In the genomic region with DNA sequence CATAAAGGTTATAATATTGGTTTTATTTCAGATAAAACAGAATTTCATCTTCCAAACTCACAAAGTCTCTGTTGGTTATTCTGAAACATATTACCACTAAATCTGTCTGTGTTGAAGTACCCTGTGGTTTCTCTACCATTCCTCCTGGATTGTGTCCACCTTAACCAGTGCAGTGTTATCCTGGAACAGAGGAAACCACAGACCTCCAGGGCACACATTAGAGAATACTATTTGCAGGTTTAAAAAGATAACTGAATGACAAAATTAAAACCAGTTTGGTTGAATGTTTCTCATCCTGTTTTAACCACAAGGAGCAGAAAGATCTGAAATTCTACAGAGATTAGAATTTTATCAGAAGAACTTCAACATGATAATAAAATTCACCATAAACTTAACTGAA, we compare ENCODE assay signal across 13 cellular contexts.
A peak's percentile ranks its signal among the peaks of the same experiment; 100 is the strongest.
DNase-seq lines count a peak whose midpoint lies in the region; ATAC-seq and TF ChIP-seq lines count a peak whose summit lies in the region.
"Had no signal": no experiment of that assay in that cellular context is flagged by ENCODE, and none has a peak within 500 bp of the region (broad histone marks: within the 10 kb centered on the region; RNA-seq: fewer than 3 reads in every experiment).

No MANE protein-coding gene starts in this region.

- H3K9ac ChIP-seq in IMR-90 (ENCODE audit: low read depth, low read length) (no peak overlapping the region), neuronal stem cell (ENCODE audit: low read depth, low read length, poor library complexity) (no peak overlapping the region)

- H3K4me3 ChIP-seq in IMR-90 (ENCODE audit: insufficient read depth, low read depth, low read length) (no peak overlapping the region), neuronal stem cell (ENCODE audit: low read length in 2 of 2) (no peak overlapping the region)
- H3K4me3 ChIP-seq: GM23338 had no signal

- H2AK5ac ChIP-seq in IMR-90 (ENCODE audit: low read depth, low read length) (no peak overlapping the region), neuronal stem cell (ENCODE audit: low read depth, low read length) (no peak overlapping the region)

- H3K23ac ChIP-seq in IMR-90 (ENCODE audit: low read depth, low read length) = 0 out of 2 replicates have a peak overlapping the region, but pooled peaks have one; percentile 46
- H3K23ac ChIP-seq in neuronal stem cell (ENCODE audit: low read depth, low read length, poor library complexity) = no peak overlapping the region

- dilution Hi-C loops in IMR-90 (cut with HindIII; ENCODE audit: low sequenced_read_pairs, unreplicated experiment) = no loop called here

- H2AFZ ChIP-seq in IMR-90 (replicated peaks; ENCODE audit: low read length, poor library complexity) = no peak overlapping the region
- no peak overlapping the region for H2AFZ ChIP-seq in neuronal stem cell (ENCODE audit: low read length)
- H2AFZ ChIP-seq: GM23338 had no signal

- no peak overlapping the region for H2BK12ac ChIP-seq in neuronal stem cell (ENCODE audit: low read length)

- no peaks in the 10 kb centered on the region for H3K36me3 ChIP-seq in IMR-90 (ENCODE audit: control insufficient read depth, insufficient read depth, low read length)
- no peaks in the 10 kb centered on the region for H3K36me3 ChIP-seq in neuronal stem cell (replicated peaks in 1 of 2; ENCODE audit: control insufficient read depth in 2 of 2, insufficient read depth in 2 of 2, low read length in 2 of 2)

- peak overlapping the region; percentile 93; the same call in 1 of the 2 replicates for H3K14ac ChIP-seq in IMR-90 (replicated peaks; ENCODE audit: low read depth, low read length)
- no peak overlapping the region for H3K14ac ChIP-seq in neuronal stem cell (ENCODE audit: low read length)

- DNase-seq in Daoy (ENCODE audit: low read depth) (peak; percentile 82), IMR-90 (peak; percentile 60), astrocyte of the hippocampus (ENCODE audit: low read depth, low spot score) (peak; percentile 73), renal cortical epithelial cell (ENCODE audit: low read depth) (peak; percentile 69), NCI-H2081 treated with DMSO at 0.1 percent for 48 hours (lab: John Stamatoyannopoulos, UW) (no peak), neuronal stem cell (ENCODE audit: low spot score) (no peak), Right ventricle myocardium inferior (ENCODE audit: missing footprints) (no peak)
- DNase-seq: CD4-positive, alpha-beta memory T cell; hippocampal formation; NCI-H1436; occipital lobe; SHP77 treated with DMSO at 0.1 percent for 48 hours had no signal

- H2BK120ac ChIP-seq in IMR-90 (ENCODE audit: low read depth, low read length) (peak overlapping the region; percentile 42; the same call in 1 of the 2 replicates), neuronal stem cell (ENCODE audit: low read depth, low read length) (no peak overlapping the region)

- H3K18ac ChIP-seq in IMR-90 (ENCODE audit: low read depth, low read length) (peak overlapping the region; percentile 9; the same call in 1 of the 2 replicates), neuronal stem cell (ENCODE audit: low read length) (no peak overlapping the region)

- no peak for TF ChIP-seq CTCF in IMR-90 (conservative IDR thresholded peaks at IDR 0.05; ENCODE audit: low read depth, low read length)

- H3K56ac ChIP-seq in IMR-90 (ENCODE audit: extremely low read depth, insufficient read depth, low read length) = no peak overlapping the region

- H4K91ac ChIP-seq in IMR-90 (ENCODE audit: insufficient read depth, low read depth, low read length) (no peak overlapping the region), neuronal stem cell (ENCODE audit: low read depth, low read length, poor library complexity) (no peak overlapping the region)

- no peak for TF ChIP-seq RAD21 in IMR-90 (IDR thresholded peaks at IDR 0.05; ENCODE audit: low read length)

- H3K4ac ChIP-seq in IMR-90 (ENCODE audit: low read depth, low read length) = 0 out of 2 replicates have a peak overlapping the region, but pooled peaks have one; percentile 56
- no peak overlapping the region for H3K4ac ChIP-seq in neuronal stem cell (ENCODE audit: low read length)

- no peak overlapping the region for H2AK9ac ChIP-seq in IMR-90 (replicated peaks; ENCODE audit: low read depth, low read length, poor library complexity)

- TF ChIP-seq POLR2A in IMR-90 (IDR thresholded peaks at IDR 0.05; ENCODE audit: low read depth, low read length) = no peak

- no peak overlapping the region for H3K27ac ChIP-seq in IMR-90 (ENCODE audit: insufficient read depth, low read length)
- H3K27ac ChIP-seq in neuronal stem cell (replicated peaks; ENCODE audit: low read length) = no peak overlapping the region

- H2BK15ac ChIP-seq in IMR-90 (ENCODE audit: low read depth, low read length) (peak overlapping the region; percentile 65; the same call in 1 of the 3 replicates), neuronal stem cell (ENCODE audit: low read length) (no peak overlapping the region)

- H3K9me1 ChIP-seq in IMR-90 (ENCODE audit: insufficient read depth, low read length) = peaks cover 3% of the 10 kb centered on the region; the same call in 1 of the 2 replicates

- H4K8ac ChIP-seq in IMR-90 (ENCODE audit: low read depth in 2 of 2, low read length in 2 of 2) (peak overlapping the region in 1 of 2 experiments; percentile 54; a peak in 2 of 4 replicates), neuronal stem cell (ENCODE audit: low read depth, low read length) (no peak overlapping the region)

- H3K9me3 ChIP-seq in IMR-90 (ENCODE audit: control insufficient read depth, insufficient read depth, low read length) (no peaks in the 10 kb centered on the region), neuronal stem cell (replicated peaks in 1 of 2; ENCODE audit: control insufficient read depth in 2 of 2, insufficient read depth in 1 of 2, low read depth in 1 of 2, low read length in 2 of 2) (no peaks in the 10 kb centered on the region)

- CTCF ChIA-PET in IMR-90 (lab: Yijun Ruan, JAX) = no interaction called here

- POLR2A ChIA-PET in IMR-90 (lab: Charles Lee; ENCODE audit: unreplicated experiment) = no interaction called here

- H3K4me2 ChIP-seq in IMR-90 (ENCODE audit: low read depth, low read length) (no peak overlapping the region), neuronal stem cell (ENCODE audit: insufficient read depth, low read length, poor library complexity, severe bottlenecking) (no peak overlapping the region)
- H3K4me2 ChIP-seq: GM23338 had no signal

- in situ Hi-C loops in IMR-90 (cut with MboI; ENCODE audit: low sequenced_read_pairs) = no loop called here

- no peaks in the 10 kb centered on the region for H4K20me1 ChIP-seq in IMR-90 (ENCODE audit: insufficient read depth, low read length)

- intact Hi-C loops in IMR-90 (cut with micrococcal nuclease) = no loop called here
- intact Hi-C loops in Right ventricle myocardium inferior (cut with DNase I) = no loop called here

- H3K79me1 ChIP-seq in IMR-90 (ENCODE audit: low read depth in 1 of 2, low read length in 2 of 2) (no peaks in the 10 kb centered on the region; a peak in 1 of 4 replicates), neuronal stem cell (ENCODE audit: low read depth, low read length) (no peaks in the 10 kb centered on the region)

- H2BK20ac ChIP-seq in IMR-90 (ENCODE audit: low read depth, low read length) = no peak overlapping the region

- ATAC-seq in IMR-90 (ENCODE audit: low read depth) (no peak), Right ventricle myocardium inferior (no peak)
- ATAC-seq: GM23338 had no signal

- H3K27me3 ChIP-seq in IMR-90 (ENCODE audit: control insufficient read depth, insufficient read depth, low read length) (no peaks in the 10 kb centered on the region), neuronal stem cell (ENCODE audit: control insufficient read depth in 3 of 3, insufficient read depth in 3 of 3, low read depth in 1 of 3, low read length in 3 of 3) (no peaks in the 10 kb centered on the region)

- peaks cover 6% of the 10 kb centered on the region; the same call in 1 of the 2 replicates for H3K4me1 ChIP-seq in IMR-90 (ENCODE audit: control insufficient read depth, insufficient read depth, low read length)
- H3K4me1 ChIP-seq in neuronal stem cell (ENCODE audit: control insufficient read depth in 2 of 2, insufficient read depth in 1 of 2, low read depth in 1 of 2, low read length in 2 of 2) = peaks cover 3 to 4% of the 10 kb centered on the region in 2 donors

- peak overlapping the region; percentile 65 for H2BK5ac ChIP-seq in IMR-90 (ENCODE audit: low read depth, low read length, poor library complexity, severe bottlenecking)
- H2BK5ac ChIP-seq in neuronal stem cell (ENCODE audit: low read length) = no peak overlapping the region

- no peak overlapping the region; the same call in 1 of the 2 replicates for H4K5ac ChIP-seq in IMR-90 (ENCODE audit: low read depth, low read length)

- no TSS peak for BruUV-seq in IMR-90 (replicated peaks; lab: Mats Ljungman, UMichigan)

TF ChIP-seq in IMR-90, 13 proteins besides CTCF, POLR2A, EP300 and RAD21:
- TF ChIP-seq CHD1 (IDR thresholded peaks at IDR 0.05; ENCODE audit: low read depth, low read length) (no peak), MAZ (IDR thresholded peaks at IDR 0.05; ENCODE audit: borderline replicate concordance, low read depth, low read length) (no peak), NFE2L2 (IDR thresholded peaks at IDR 0.05; ENCODE audit: low read depth, low read length) (no peak), SMC3 (IDR thresholded peaks at IDR 0.05; ENCODE audit: low read depth, low read length) (no peak), BHLHE40 (IDR thresholded peaks at IDR 0.05; ENCODE audit: low read depth, low read length) (no peak), MXI1 (IDR thresholded peaks at IDR 0.05; ENCODE audit: borderline replicate concordance, low read depth, low read length) (no peak), CEBPB (IDR thresholded peaks at IDR 0.05; ENCODE audit: low read depth, low read length) (no peak), RFX5 (IDR thresholded peaks at IDR 0.05; ENCODE audit: low read depth, low read length) (no peak), RCOR1 (IDR thresholded peaks at IDR 0.05; ENCODE audit: insufficient replicate concordance, low read length) (no peak), FOS (IDR thresholded peaks at IDR 0.05; ENCODE audit: low read depth, low read length) (no peak), MAFK (IDR thresholded peaks at IDR 0.05; ENCODE audit: low read depth, low read length) (no peak)
- TF ChIP-seq, protein P1, sequence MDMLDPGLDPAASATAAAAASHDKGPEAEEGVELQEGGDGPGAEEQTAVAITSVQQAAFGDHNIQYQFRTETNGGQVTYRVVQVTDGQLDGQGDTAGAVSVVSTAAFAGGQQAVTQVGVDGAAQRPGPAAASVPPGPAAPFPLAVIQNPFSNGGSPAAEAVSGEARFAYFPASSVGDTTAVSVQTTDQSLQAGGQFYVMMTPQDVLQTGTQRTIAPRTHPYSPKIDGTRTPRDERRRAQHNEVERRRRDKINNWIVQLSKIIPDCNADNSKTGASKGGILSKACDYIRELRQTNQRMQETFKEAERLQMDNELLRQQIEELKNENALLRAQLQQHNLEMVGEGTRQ (IDR thresholded peaks at IDR 0.05; ENCODE audit: low read depth, low read length) = no peak

Comparison
In these comparisons a context has a peak if more than half of its experiments do, and no peak if none do; other contexts are left out.
1. DNase-seq: peak in Daoy (single experiment), IMR-90 (single experiment), astrocyte of the hippocampus (single experiment) and renal cortical epithelial cell (single experiment); none in NCI-H2081 treated with DMSO at 0.1 percent for 48 hours (single experiment), neuronal stem cell (single experiment) and Right ventricle myocardium inferior (single experiment).